In genomic region chr7:84697506-84697905, GRCh38 we compare ENCODE assay signal across 16 cellular contexts.
DNase-seq lines count a peak whose midpoint lies in the region; ATAC-seq and TF ChIP-seq lines count a peak whose summit lies in the region.
"Had no signal": no experiment of that assay in that cellular context is flagged by ENCODE, and none has a peak within 500 bp of the region (broad histone marks: within the 10 kb centered on the region; RNA-seq: fewer than 3 reads in every experiment).

No MANE protein-coding gene starts in this region.

- intact Hi-C loops in right lobe of liver (cut with DNase I) = no loop called here

- H3K9me3 ChIP-seq in right lobe of liver = peaks cover 0 to 8% (median 0%) of the 10 kb centered on the region in 4 donors

- H3K4me1 Mint-ChIP-seq in activated naive CD4-positive, alpha-beta T cell treated with anti-CD3 and anti-CD28 coated beads, Interleukin-2, amount 10 ng/mL, durations not matched to agents 7 days and 5 days = no peaks in the 10 kb centered on the region
- H3K4me1 Mint-ChIP-seq: naive B cell had no signal

- CTCF ChIA-PET in activated naive CD4-positive, alpha-beta T cell treated with anti-CD3 and anti-CD28 coated beads, Interleukin-2, amount 10 ng/mL, durations not matched to agents 7 days and 5 days (lab: Charles Lee) = no interaction called here

- H3K27me3 Mint-ChIP-seq in activated naive CD4-positive, alpha-beta T cell treated with anti-CD3 and anti-CD28 coated beads, Interleukin-2, amount 10 ng/mL, durations not matched to agents 7 days and 5 days = no peaks in the 10 kb centered on the region
- H3K27me3 Mint-ChIP-seq: dendritic cell treated with granulocyte-macrophage colony-stimulating factor and Interleukin-4, amounts not matched to agents 40 ng/mL and 50 ng/mL, for 4 days; naive B cell; stimulated activated naive CD8-positive, alpha-beta T cell treated with anti-CD3 and anti-CD28 coated beads, Interleukin-15, Interleukin-2, amounts not matched to agents 100 ng/mL and 50 ng/mL, for 24 hours had no signal

- WGBS in right lobe of liver (ENCODE audit: insufficient coverage, low coverage, low lambda C conversion rate, missing lambda C conversion rate) = 71% methylated on average over 2 of the region's 2 CpGs

- no peak overlapping the region for H3K4me3 ChIP-seq in right lobe of liver
- H3K4me3 ChIP-seq: SK-N-MC had no signal

- ATAC-seq in esophagus mucosa (peak; percentile 63), right lobe of liver (no peak), HG03175 (IDR thresholded peaks at IDR 0.05; ENCODE audit: unreplicated experiment) (no peak)
- ATAC-seq: left colon had no signal

- H3K36me3 Mint-ChIP-seq in activated naive CD4-positive, alpha-beta T cell treated with anti-CD3 and anti-CD28 coated beads, Interleukin-2, amount 10 ng/mL, durations not matched to agents 7 days and 5 days = no peaks in the 10 kb centered on the region
- H3K36me3 Mint-ChIP-seq: naive B cell had no signal

- H3K36me3 ChIP-seq in right lobe of liver = no peaks in the 10 kb centered on the region

- no peak overlapping the region for H3K27ac ChIP-seq in right lobe of liver
- H3K27ac ChIP-seq: SK-N-MC, VCaP had no signal

- H3K27me3 ChIP-seq in right lobe of liver = no peaks in the 10 kb centered on the region

- no peak for TF ChIP-seq POLR2A in right lobe of liver (IDR thresholded peaks at IDR 0.05)

- H3K4me1 ChIP-seq in right lobe of liver = no peaks in the 10 kb centered on the region

- no peak for TF ChIP-seq CTCF in right lobe of liver (IDR thresholded peaks at IDR 0.05)

- H3K4me3 Mint-ChIP-seq in activated naive CD4-positive, alpha-beta T cell treated with anti-CD3 and anti-CD28 coated beads, Interleukin-2, amount 10 ng/mL, durations not matched to agents 7 days and 5 days = no peak overlapping the region
- H3K4me3 Mint-ChIP-seq: activated naive CD4-positive, alpha-beta T cell treated with anti-CD3 and anti-CD28 coated beads for 36 hours; dendritic cell treated with granulocyte-macrophage colony-stimulating factor and Interleukin-4, amounts not matched to agents 40 ng/mL and 50 ng/mL, for 4 days; naive B cell; stimulated activated naive CD8-positive, alpha-beta T cell treated with anti-CD3 and anti-CD28 coated beads, Interleukin-15, Interleukin-2, amounts not matched to agents 100 ng/mL and 50 ng/mL, for 24 hours had no signal

- no peaks in the 10 kb centered on the region for H3K9me3 Mint-ChIP-seq in activated naive CD4-positive, alpha-beta T cell treated with anti-CD3 and anti-CD28 coated beads, Interleukin-2, amount 10 ng/mL, durations not matched to agents 7 days and 5 days
- H3K9me3 Mint-ChIP-seq: activated naive CD4-positive, alpha-beta T cell treated with anti-CD3 and anti-CD28 coated beads for 36 hours; dendritic cell treated with granulocyte-macrophage colony-stimulating factor and Interleukin-4, amounts not matched to agents 40 ng/mL and 50 ng/mL, for 4 days; stimulated activated naive CD8-positive, alpha-beta T cell treated with anti-CD3 and anti-CD28 coated beads, Interleukin-15, Interleukin-2, amounts not matched to agents 100 ng/mL and 50 ng/mL, for 24 hours had no signal

- DNase-seq in EL = peak; percentile 85
- DNase-seq in RPMI7951 (ENCODE audit: low read depth) = peak; percentile 31
- peak; percentile 90 for DNase-seq in renal cortical epithelial cell (ENCODE audit: low read depth)
- no peak for DNase-seq in activated naive CD4-positive, alpha-beta T cell treated with anti-CD3 and anti-CD28 coated beads, Interleukin-2, amount 10 ng/mL, durations not matched to agents 7 days and 5 days
- no peak for DNase-seq in NCI-H1105 (lab: John Stamatoyannopoulos, UW)
- DNase-seq in right lobe of liver = no peak
- DNase-seq: activated naive CD4-positive, alpha-beta T cell treated with anti-CD3 and anti-CD28 coated beads for 36 hours; Karpas-422; left colon; naive B cell had no signal

- H3K27ac Mint-ChIP-seq in activated naive CD4-positive, alpha-beta T cell treated with anti-CD3 and anti-CD28 coated beads, Interleukin-2, amount 10 ng/mL, durations not matched to agents 7 days and 5 days = no peak overlapping the region
- H3K27ac Mint-ChIP-seq: activated naive CD4-positive, alpha-beta T cell treated with anti-CD3 and anti-CD28 coated beads for 36 hours; dendritic cell treated with granulocyte-macrophage colony-stimulating factor and Interleukin-4, amounts not matched to agents 40 ng/mL and 50 ng/mL, for 4 days; stimulated activated naive CD8-positive, alpha-beta T cell treated with anti-CD3 and anti-CD28 coated beads, Interleukin-15, Interleukin-2, amounts not matched to agents 100 ng/mL and 50 ng/mL, for 24 hours had no signal

Comparison
In these comparisons a context has a peak if more than half of its experiments do, and no peak if none do; other contexts are left out.
1. DNase-seq: peak in EL (single experiment), RPMI7951 (single experiment) and renal cortical epithelial cell (single experiment); none in activated naive CD4-positive, alpha-beta T cell treated with anti-CD3 and anti-CD28 coated beads, Interleukin-2, amount 10 ng/mL, durations not matched to agents 7 days and 5 days (single experiment), NCI-H1105 (single experiment) and right lobe of liver (0 of 3).